Comparison of ENCODE assay signal across 17 cellular contexts in the genomic region with DNA sequence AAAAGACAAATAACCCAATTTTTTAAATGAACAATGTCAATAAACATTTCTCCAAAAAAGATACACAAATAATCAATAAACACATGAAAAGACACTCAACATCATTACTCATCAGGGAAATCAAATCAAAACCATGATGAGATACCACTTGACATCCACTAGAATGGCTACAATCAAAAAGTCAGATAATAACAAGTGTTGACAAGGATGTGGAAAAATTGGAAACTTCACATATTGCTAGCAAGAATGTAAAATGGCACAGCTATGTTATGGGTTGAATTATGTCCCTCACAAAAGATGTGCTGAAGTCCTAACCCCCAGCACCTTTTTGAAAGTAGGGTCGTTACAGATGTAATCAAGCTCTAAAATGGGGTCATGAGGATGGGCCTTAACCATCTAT. TPM values are rescaled to one million over a fixed set of nuclear protein-coding genes. Genes with fewer than 3 reads are reported as not detected.
"Had no signal": no experiment of that assay in that cellular context is flagged by ENCODE, and none has a peak within 500 bp of the region (broad histone marks: within the 10 kb centered on the region; RNA-seq: fewer than 3 reads in every experiment).

No MANE protein-coding gene starts in this region.

- H3K36me3 ChIP-seq: gastroesophageal sphincter, neutrophil, tibial artery, upper lobe of right lung had no signal

- H3K4me3 ChIP-seq: coronary artery, gastroesophageal sphincter, hepatocyte, psoas muscle, tibial artery, upper lobe of right lung had no signal

- DNase-seq: central memory CD4-positive, alpha-beta T cell; effector CD4-positive, alpha-beta T cell; endodermal cell; erythroblast; head of caudate nucleus; kidney glomerular epithelial cell; naive thymus-derived CD8-positive, alpha-beta T cell; psoas muscle; small intestine; stimulated activated CD4-positive, alpha-beta T cell treated with anti-CD3 and anti-CD28 coated beads, Interleukin-12 subunit alpha, Interleukin-12 subunit beta, amount 100 ng/mL, for 4 hours; stimulated activated naive CD4-positive, alpha-beta T cell; upper lobe of right lung had no signal

- H3K27ac ChIP-seq: coronary artery, hepatocyte, neutrophil, psoas muscle, upper lobe of right lung had no signal

- H3K4me2 ChIP-seq: hepatocyte had no signal

- ATAC-seq: naive thymus-derived CD8-positive, alpha-beta T cell; psoas muscle; upper lobe of right lung had no signal

- H2AFZ ChIP-seq: hepatocyte had no signal

- H3K9me3 ChIP-seq: gastroesophageal sphincter, neutrophil, psoas muscle, tibial artery, upper lobe of right lung had no signal

- H3K27me3 ChIP-seq: gastroesophageal sphincter, hepatocyte, neutrophil, tibial artery, upper lobe of right lung had no signal

RNA-seq across cellular contexts. Expression of gene TNS1, which starts 33.2 kb away (rescaled TPM):
- polyA plus RNA-seq: naive thymus-derived CD8-positive, alpha-beta T cell had no signal
